ENCODE assay signal across 8 cellular contexts in the genomic region with DNA sequence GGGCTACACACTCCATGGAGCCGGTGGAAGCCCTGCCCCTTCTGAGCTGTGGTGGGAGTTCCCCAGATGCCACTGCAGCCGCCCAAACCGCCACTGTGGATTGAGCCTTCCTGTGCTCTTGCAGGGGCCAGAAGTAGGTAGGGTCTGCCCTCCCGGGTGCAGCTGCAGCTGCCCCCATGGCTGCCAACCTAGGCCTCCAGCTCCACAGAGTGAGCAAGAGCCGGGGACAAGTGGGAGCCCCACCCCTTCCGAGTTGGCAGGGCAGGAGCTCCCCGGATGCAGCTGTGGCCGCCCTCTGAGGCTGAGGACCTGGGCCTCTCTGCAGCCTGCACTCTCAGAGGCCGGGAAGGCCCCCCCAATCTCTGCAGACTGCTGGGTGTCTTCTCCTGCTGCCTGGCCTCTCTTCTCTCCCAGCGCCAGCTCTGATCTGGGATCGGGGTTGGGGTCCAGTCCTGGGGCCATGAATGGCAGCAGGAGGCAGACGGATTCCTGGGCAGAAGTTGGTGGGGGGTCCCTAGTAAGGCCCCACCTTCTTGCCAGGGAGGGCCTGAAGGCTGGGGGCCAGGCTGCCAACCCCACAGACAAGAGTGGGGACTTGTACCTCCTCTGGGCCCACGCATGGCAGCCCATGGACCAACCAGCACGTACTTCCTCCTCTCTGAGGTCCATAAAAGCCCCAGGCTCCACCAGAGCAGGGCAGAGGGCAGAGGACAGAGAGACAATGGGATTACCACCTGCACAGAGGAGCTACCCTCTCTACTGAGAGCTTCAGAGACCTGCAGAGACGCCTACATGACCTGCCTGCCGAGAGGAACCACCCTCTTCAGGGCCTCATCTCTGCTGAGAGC. TPM values are rescaled to one million over a fixed set of nuclear protein-coding genes. Genes with fewer than 3 reads are reported as not detected.
A peak's percentile ranks its signal among the peaks of the same experiment; 100 is the strongest.
DNase-seq lines count a peak whose midpoint lies in the region; ATAC-seq and TF ChIP-seq lines count a peak whose summit lies in the region.

No MANE protein-coding gene starts in this region.

- no peak overlapping the region for H3K9ac ChIP-seq in SK-N-SH

- H3K4me2 ChIP-seq in SK-N-SH: no peak overlapping the region

- WGBS in right cardiac atrium: 76% methylated on average over 16 of the region's 16 CpGs
- 90% methylated on average over 5 of the region's 16 CpGs for WGBS in SK-N-SH (ENCODE audit: low lambda C conversion rate)

- DNase-seq in activated CD4-positive, alpha-beta T cell treated with anti-CD3 and anti-CD28 coated beads, Interleukin-2, amount 10 ng/mL, durations not matched to agents 24 days and 14 days: peak; percentile 88
- DNase-seq in right cardiac atrium (peak in 2 of 3 donors; percentile 20 to 60), ACHN (no peak), GM03348 (ENCODE audit: low spot score) (no peak), SK-N-SH (no peak)
- peak; percentile 3 to 21 for DNase-seq in stimulated activated CD8-positive, alpha-beta memory T cell treated with anti-CD3 and anti-CD28 coated beads, Interleukin-4, amount 100 ng/mL, for 4 hours (ENCODE audit: low read depth in 2 of 2, low spot score in 1 of 2)

- H3K27ac ChIP-seq in right cardiac atrium (ENCODE audit: low read length) (no peak overlapping the region), SK-N-SH (ENCODE audit: low read depth in 2 of 2, low read length in 1 of 2) (no peak overlapping the region)

- no peaks in the 10 kb centered on the region for H3K36me3 Mint-ChIP-seq in activated CD4-positive, alpha-beta T cell treated with anti-CD3 and anti-CD28 coated beads, Interleukin-2, amount 10 ng/mL, durations not matched to agents 24 days and 14 days (ENCODE audit: low read depth)

- H3K9me3 ChIP-seq in right cardiac atrium (ENCODE audit: control insufficient read depth, low read length): no peaks in the 10 kb centered on the region
- no peaks in the 10 kb centered on the region for H3K9me3 ChIP-seq in SK-N-SH

- H4K20me1 ChIP-seq in SK-N-SH (ENCODE audit: insufficient read depth): no peaks in the 10 kb centered on the region

- H3K4me3 Mint-ChIP-seq in activated CD4-positive, alpha-beta T cell treated with anti-CD3 and anti-CD28 coated beads, Interleukin-2, amount 10 ng/mL, durations not matched to agents 24 days and 14 days: peak overlapping the region; percentile 50

- TF ChIP-seq RAD21 in SK-N-SH (IDR thresholded peaks at IDR 0.05; ENCODE audit: low read length): no peak

- no peaks in the 10 kb centered on the region for H3K27me3 Mint-ChIP-seq in activated CD4-positive, alpha-beta T cell treated with anti-CD3 and anti-CD28 coated beads, Interleukin-2, amount 10 ng/mL, durations not matched to agents 24 days and 14 days

- TF ChIP-seq EP300 in SK-N-SH (IDR thresholded peaks at IDR 0.05; ENCODE audit: borderline replicate concordance in 1 of 2, low read depth in 1 of 2, low read length in 1 of 2): no peak

- H3K36me3 ChIP-seq in SK-N-SH (replicated peaks in 1 of 2; ENCODE audit: control insufficient read depth in 1 of 2, insufficient read depth in 2 of 2, low read length in 1 of 2): no peaks in the 10 kb centered on the region

- no peaks in the 10 kb centered on the region for H3K27me3 ChIP-seq in right cardiac atrium (ENCODE audit: control insufficient read depth, insufficient read depth)
- H3K27me3 ChIP-seq in SK-N-SH (ENCODE audit: insufficient read depth): no peaks in the 10 kb centered on the region

- peak overlapping the region; percentile 77 for H3K27ac Mint-ChIP-seq in activated CD4-positive, alpha-beta T cell treated with anti-CD3 and anti-CD28 coated beads, Interleukin-2, amount 10 ng/mL, durations not matched to agents 24 days and 14 days

- no peaks in the 10 kb centered on the region for H3K79me2 ChIP-seq in SK-N-SH (ENCODE audit: insufficient read depth)

- no peaks in the 10 kb centered on the region for H3F3A ChIP-seq in SK-N-SH (replicated peaks; ENCODE audit: insufficient read depth)

- H3K9me3 Mint-ChIP-seq in activated CD4-positive, alpha-beta T cell treated with anti-CD3 and anti-CD28 coated beads, Interleukin-2, amount 10 ng/mL, durations not matched to agents 24 days and 14 days: no peaks in the 10 kb centered on the region

- TF ChIP-seq CTCF in SK-N-SH (IDR thresholded peaks at IDR 0.05): no peak

- in situ Hi-C loops in ACHN (cut with HindIII; ENCODE audit: low pct_ligation_motif_present, low pct_unique_long_range_greater_than_20kb, low sequenced_read_pairs): no loop called here

- H3K9me2 ChIP-seq in SK-N-SH: no peaks in the 10 kb centered on the region

- ATAC-seq in HG03025 (IDR thresholded peaks at IDR 0.05; ENCODE audit: low FRiP score, unreplicated experiment) (peak; percentile 33), right cardiac atrium (peak; percentile 53 to 55), GM18498 (IDR thresholded peaks at IDR 0.05; ENCODE audit: unreplicated experiment) (no peak)

- H3K4me1 Mint-ChIP-seq in activated CD4-positive, alpha-beta T cell treated with anti-CD3 and anti-CD28 coated beads, Interleukin-2, amount 10 ng/mL, durations not matched to agents 24 days and 14 days: peaks cover 38% of the 10 kb centered on the region

- H2AFZ ChIP-seq in SK-N-SH (ENCODE audit: low read depth): no peak overlapping the region

- intact Hi-C loops in activated CD4-positive, alpha-beta T cell treated with anti-CD3 and anti-CD28 coated beads, Interleukin-2, amount 10 ng/mL, durations not matched to agents 24 days and 14 days (cut with micrococcal nuclease): loop anchor here (2.0 kb wide), 1 partner anchor 35 kb away; no protein-coding TSS in a partner anchor
- intact Hi-C loops in right cardiac atrium (cut with DNase I): no loop called here

- CTCF ChIA-PET in SK-N-SH (lab: Yijun Ruan, JAX): interaction anchor here (1.1 to 2.3 kb wide), 4 partner anchors 8 to 55 kb away, joined by 3 to 8 read pairs (median 4); no protein-coding TSS in a partner anchor

- H3K4me1 ChIP-seq in right cardiac atrium (ENCODE audit: control insufficient read depth, insufficient read depth, low read length): no peaks in the 10 kb centered on the region
- peaks cover 0 to 3% of the 10 kb centered on the region in 2 experiments; a peak in 1 of 4 replicates for H3K4me1 ChIP-seq in SK-N-SH (ENCODE audit: control insufficient read depth in 1 of 2, insufficient read depth in 2 of 2, low read depth in 1 of 2, low read length in 1 of 2)

- POLR2A ChIA-PET in SK-N-SH (lab: Yijun Ruan, JAX): no interaction called here

- no peak overlapping the region for H3K4me3 ChIP-seq in right cardiac atrium (ENCODE audit: low read length)
- no peak overlapping the region for H3K4me3 ChIP-seq in SK-N-SH (ENCODE audit: low read depth in 2 of 2, low read length in 1 of 2)

TF ChIP-seq in SK-N-SH, 30 proteins besides CTCF, POLR2A, EP300 and RAD21 (continues in another document):
- TF ChIP-seq TEAD4 (IDR thresholded peaks at IDR 0.05; ENCODE audit: borderline replicate concordance, insufficient read depth) (no peak), MXI1 (IDR thresholded peaks at IDR 0.05; ENCODE audit: low read depth, low read length) (no peak), FOXJ3 (CRISPR knock-in tag; IDR thresholded peaks at IDR 0.05) (no peak)
- TF ChIP-seq, protein P1, sequence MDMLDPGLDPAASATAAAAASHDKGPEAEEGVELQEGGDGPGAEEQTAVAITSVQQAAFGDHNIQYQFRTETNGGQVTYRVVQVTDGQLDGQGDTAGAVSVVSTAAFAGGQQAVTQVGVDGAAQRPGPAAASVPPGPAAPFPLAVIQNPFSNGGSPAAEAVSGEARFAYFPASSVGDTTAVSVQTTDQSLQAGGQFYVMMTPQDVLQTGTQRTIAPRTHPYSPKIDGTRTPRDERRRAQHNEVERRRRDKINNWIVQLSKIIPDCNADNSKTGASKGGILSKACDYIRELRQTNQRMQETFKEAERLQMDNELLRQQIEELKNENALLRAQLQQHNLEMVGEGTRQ (IDR thresholded peaks at IDR 0.05; ENCODE audit: borderline replicate concordance, low read depth, low read length): no peak
- TF ChIP-seq, protein P2, sequence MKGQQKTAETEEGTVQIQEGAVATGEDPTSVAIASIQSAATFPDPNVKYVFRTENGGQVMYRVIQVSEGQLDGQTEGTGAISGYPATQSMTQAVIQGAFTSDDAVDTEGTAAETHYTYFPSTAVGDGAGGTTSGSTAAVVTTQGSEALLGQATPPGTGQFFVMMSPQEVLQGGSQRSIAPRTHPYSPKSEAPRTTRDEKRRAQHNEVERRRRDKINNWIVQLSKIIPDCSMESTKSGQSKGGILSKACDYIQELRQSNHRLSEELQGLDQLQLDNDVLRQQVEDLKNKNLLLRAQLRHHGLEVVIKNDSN (IDR thresholded peaks at IDR 0.05; ENCODE audit: borderline replicate concordance, low read depth): no peak
- TF ChIP-seq, protein P3, sequence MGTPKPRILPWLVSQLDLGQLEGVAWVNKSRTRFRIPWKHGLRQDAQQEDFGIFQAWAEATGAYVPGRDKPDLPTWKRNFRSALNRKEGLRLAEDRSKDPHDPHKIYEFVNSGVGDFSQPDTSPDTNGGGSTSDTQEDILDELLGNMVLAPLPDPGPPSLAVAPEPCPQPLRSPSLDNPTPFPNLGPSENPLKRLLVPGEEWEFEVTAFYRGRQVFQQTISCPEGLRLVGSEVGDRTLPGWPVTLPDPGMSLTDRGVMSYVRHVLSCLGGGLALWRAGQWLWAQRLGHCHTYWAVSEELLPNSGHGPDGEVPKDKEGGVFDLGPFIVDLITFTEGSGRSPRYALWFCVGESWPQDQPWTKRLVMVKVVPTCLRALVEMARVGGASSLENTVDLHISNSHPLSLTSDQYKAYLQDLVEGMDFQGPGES (IDR thresholded peaks at IDR 0.05; ENCODE audit: low read depth, low read length): no peak

RNA-seq across cellular contexts. Expression of a gene that starts 28.9 kb away (rescaled TPM):
- 100 and 112 TPM in 2 replicates for total RNA-seq in activated CD4-positive, alpha-beta T cell treated with anti-CD3 and anti-CD28 coated beads, Interleukin-2, amount 10 ng/mL, durations not matched to agents 24 days and 14 days
- 100 to 1,000 TPM in 1 of 4 donors, 10 to 100 TPM in 3; 83.0 to 102 (median 93.9) TPM for total RNA-seq in right cardiac atrium
- polyA plus RNA-seq in right cardiac atrium (90.5 TPM), SK-N-SH (2012; rRNA removed) (380 and 565 TPM in 2 replicates)
- 343 and 389 TPM in 2 replicates for polyA plus RNA-seq in SK-N-SH (2012; cell fraction: cytosol; rRNA removed)
- polyA plus RNA-seq in SK-N-SH (2012; cell fraction: nucleus; rRNA removed): 163 and 226 TPM in 2 replicates

RNA-seq across cellular contexts. Expression of a gene that starts 33.3 kb away (rescaled TPM):
- 220 and 224 TPM in 2 replicates for total RNA-seq in activated CD4-positive, alpha-beta T cell treated with anti-CD3 and anti-CD28 coated beads, Interleukin-2, amount 10 ng/mL, durations not matched to agents 24 days and 14 days
- 10 to 100 TPM; 16.9 to 45.6 (median 24.7) TPM for total RNA-seq in right cardiac atrium
- polyA plus RNA-seq in right cardiac atrium (15.9 TPM), SK-N-SH (2012; rRNA removed) (76.7 and 80.4 TPM in 2 replicates)
- polyA plus RNA-seq in SK-N-SH (2012; cell fraction: cytosol; rRNA removed): 38.6 and 52.9 TPM in 2 replicates
- polyA plus RNA-seq in SK-N-SH (2012; cell fraction: nucleus; rRNA removed): 59.2 and 69.9 TPM in 2 replicates

RNA-seq across cellular contexts. Expression of a gene that starts 39.1 kb away (rescaled TPM):
- 21.9 and 25.6 TPM in 2 replicates for total RNA-seq in activated CD4-positive, alpha-beta T cell treated with anti-CD3 and anti-CD28 coated beads, Interleukin-2, amount 10 ng/mL, durations not matched to agents 24 days and 14 days
- 10 to 100 TPM; 71.5 to 85.6 (median 77.1) TPM for total RNA-seq in right cardiac atrium
- polyA plus RNA-seq in right cardiac atrium (46.6 TPM), SK-N-SH (2012; rRNA removed) (19.7 and 25.1 TPM in 2 replicates)
- 16.2 and 21.9 TPM in 2 replicates for polyA plus RNA-seq in SK-N-SH (2012; cell fraction: cytosol; rRNA removed)
- 21.0 and 26.2 TPM in 2 replicates for polyA plus RNA-seq in SK-N-SH (2012; cell fraction: nucleus; rRNA removed)

Comparison
In these comparisons a context has a peak if more than half of its experiments do, and no peak if none do; other contexts are left out.
1. DNase-seq: peak in activated CD4-positive, alpha-beta T cell treated with anti-CD3 and anti-CD28 coated beads, Interleukin-2, amount 10 ng/mL, durations not matched to agents 24 days and 14 days (single experiment), right cardiac atrium (2 of 3) and stimulated activated CD8-positive, alpha-beta memory T cell treated with anti-CD3 and anti-CD28 coated beads, Interleukin-4, amount 100 ng/mL, for 4 hours (2 of 2); none in ACHN (single experiment), GM03348 (single experiment) and SK-N-SH (single experiment).